Comparison of ENCODE assay signal across 34 cellular contexts in genomic region chr6:97025088-97025487, GRCh38.
"Had no signal": no experiment of that assay in that cellular context is flagged by ENCODE, and none has a peak within 500 bp of the region (broad histone marks: within the 10 kb centered on the region; RNA-seq: fewer than 3 reads in every experiment).

No MANE protein-coding gene starts in this region.

- DNase-seq: activated B cell treated with CpG ODN at 0.5 μM for 24 hours; activated CD4-positive, alpha-beta memory T cell treated with anti-CD3 and anti-CD28 coated beads for 36 hours; activated CD4-positive, alpha-beta T cell treated with anti-CD3 and anti-CD28 coated beads for 36 hours; activated CD4-positive, alpha-beta T cell treated with anti-CD3 and anti-CD28 coated beads, Interleukin-2, amount 10 ng/mL, durations not matched to agents 24 days and 14 days; activated CD4-positive, CD25-positive, alpha-beta regulatory T cell treated with anti-CD3 and anti-CD28 coated beads, Interleukin-2, amount 50 U/mL, for 72 hours; activated CD8-positive, alpha-beta memory T cell treated with anti-CD3 and anti-CD28 coated beads, Interleukin-2, amount 50 U/mL, for 48 hours; activated effector memory CD4-positive, alpha-beta T cell treated with anti-CD3 and anti-CD28 coated beads, Interleukin-2, amount 50 U/mL, for 16 hours; activated naive CD4-positive, alpha-beta T cell treated with anti-CD3 and anti-CD28 coated beads for 36 hours; activated naive CD8-positive, alpha-beta T cell treated with anti-CD3 and anti-CD28 coated beads for 36 hours; activated naive CD8-positive, alpha-beta T cell treated with anti-CD3 and anti-CD28 coated beads, Interleukin-2, amount 50 U/mL, for 24 hours; activated T-cell treated with anti-CD3 and anti-CD28 coated beads for 4 hours; activated T-cell treated with anti-CD3 and anti-CD28 coated beads, Interleukin-2, amount 50 U/mL, for 24 hours; adrenal gland; cortex of kidney; dermis blood vessel endothelial cell; effector CD8-positive, alpha-beta T cell; esophagus squamous epithelium; foreskin melanocyte; heart right ventricle; T-helper 1 cell; T-helper 17 cell; T1000; WERI-Rb-1 had no signal

- H3K4me3 ChIP-seq: adrenal gland, ascending aorta, breast epithelium, cardiac muscle cell, esophagus squamous epithelium, gastroesophageal sphincter, heart right ventricle had no signal

- H3K27ac Mint-ChIP-seq: activated B cell treated with CpG ODN at 0.5 μM for 24 hours; activated CD4-positive, alpha-beta memory T cell treated with anti-CD3 and anti-CD28 coated beads for 36 hours; activated CD4-positive, alpha-beta T cell treated with anti-CD3 and anti-CD28 coated beads for 36 hours; activated CD4-positive, alpha-beta T cell treated with anti-CD3 and anti-CD28 coated beads, Interleukin-2, amount 10 ng/mL, durations not matched to agents 24 days and 14 days; activated naive CD4-positive, alpha-beta T cell treated with anti-CD3 and anti-CD28 coated beads for 36 hours; activated naive CD4-positive, alpha-beta T cell treated with anti-CD3 and anti-CD28 coated beads, Interleukin-2, amount 50 U/mL, for 24 hours; activated naive CD8-positive, alpha-beta T cell treated with anti-CD3 and anti-CD28 coated beads for 36 hours; activated naive CD8-positive, alpha-beta T cell treated with anti-CD3 and anti-CD28 coated beads, Interleukin-2, amount 50 U/mL, for 24 hours; activated T-cell treated with anti-CD3 and anti-CD28 coated beads, Interleukin-2, amount 50 U/mL, for 24 hours; activated T-helper 1 cell treated with anti-CD3 and anti-CD28 coated beads, Interleukin-12 subunit alpha, Interleukin-12 subunit beta, Interleukin-2, Interleukin-4 antibody, amounts not matched to agents 30 ng/mL and 10 ng/mL and 1 ng/mL, durations not matched to agents 14 hours and 24 hours and 36 hours; activated T-helper 2 cell treated with anti-CD3 and anti-CD28 coated beads, Interferon-gamma antibody, Interleukin-2, Interleukin-4, amounts not matched to agents 10 μg/mL and 5 μg/mL and 100 μg/mL, durations not matched to agents 14 hours and 24 hours and 36 hours; brain; T-helper 17 cell; T-helper 2 cell treated with Interferon-gamma antibody and Interleukin-4, amounts not matched to agents 5 μg/mL and 100 μg/mL, for 36 hours had no signal

- H3K36me3 Mint-ChIP-seq: activated CD4-positive, alpha-beta memory T cell treated with anti-CD3 and anti-CD28 coated beads for 36 hours; activated naive CD4-positive, alpha-beta T cell treated with anti-CD3 and anti-CD28 coated beads, Interleukin-2, amount 50 U/mL, for 24 hours; brain had no signal

- H3K27me3 ChIP-seq: adrenal gland, ascending aorta, breast epithelium, cardiac muscle cell, esophagus squamous epithelium, gastroesophageal sphincter, heart right ventricle had no signal

- H3K27ac ChIP-seq: adrenal gland, ascending aorta, breast epithelium, cardiac muscle cell, epithelial cell of prostate, esophagus squamous epithelium, gastroesophageal sphincter, heart right ventricle, WERI-Rb-1 had no signal

- ATAC-seq: activated CD4-positive, alpha-beta T cell treated with anti-CD3 and anti-CD28 coated beads for 36 hours; activated naive CD8-positive, alpha-beta T cell treated with anti-CD3 and anti-CD28 coated beads, Interleukin-2, amount 50 U/mL, for 24 hours; gastroesophageal sphincter; heart right ventricle; T-helper 17 cell had no signal

- H3K4me3 Mint-ChIP-seq: activated B cell treated with CpG ODN at 0.5 μM for 24 hours; activated CD4-positive, alpha-beta memory T cell treated with anti-CD3 and anti-CD28 coated beads for 36 hours; activated CD4-positive, alpha-beta T cell treated with anti-CD3 and anti-CD28 coated beads for 36 hours; activated CD4-positive, alpha-beta T cell treated with anti-CD3 and anti-CD28 coated beads, Interleukin-2, amount 10 ng/mL, durations not matched to agents 24 days and 14 days; activated naive CD4-positive, alpha-beta T cell treated with anti-CD3 and anti-CD28 coated beads for 36 hours; activated naive CD4-positive, alpha-beta T cell treated with anti-CD3 and anti-CD28 coated beads, Interleukin-2, amount 50 U/mL, for 24 hours; activated naive CD8-positive, alpha-beta T cell treated with anti-CD3 and anti-CD28 coated beads for 36 hours; activated naive CD8-positive, alpha-beta T cell treated with anti-CD3 and anti-CD28 coated beads, Interleukin-2, amount 50 U/mL, for 24 hours; activated T-cell treated with anti-CD3 and anti-CD28 coated beads, Interleukin-2, amount 50 U/mL, for 24 hours; activated T-helper 1 cell treated with anti-CD3 and anti-CD28 coated beads, Interleukin-12 subunit alpha, Interleukin-12 subunit beta, Interleukin-2, Interleukin-4 antibody, amounts not matched to agents 30 ng/mL and 10 ng/mL and 1 ng/mL, durations not matched to agents 14 hours and 24 hours and 36 hours; brain; central memory CD8-positive, alpha-beta T cell; T-helper 17 cell; T-helper 2 cell treated with Interferon-gamma antibody and Interleukin-4, amounts not matched to agents 5 μg/mL and 100 μg/mL, for 36 hours had no signal

- H3K9me3 Mint-ChIP-seq: activated B cell treated with CpG ODN at 0.5 μM for 24 hours; activated CD4-positive, alpha-beta memory T cell treated with anti-CD3 and anti-CD28 coated beads for 36 hours; activated CD4-positive, alpha-beta T cell treated with anti-CD3 and anti-CD28 coated beads, Interleukin-2, amount 10 ng/mL, durations not matched to agents 24 days and 14 days; activated naive CD4-positive, alpha-beta T cell treated with anti-CD3 and anti-CD28 coated beads for 36 hours; activated naive CD4-positive, alpha-beta T cell treated with anti-CD3 and anti-CD28 coated beads, Interleukin-2, amount 50 U/mL, for 24 hours; activated naive CD8-positive, alpha-beta T cell treated with anti-CD3 and anti-CD28 coated beads for 36 hours; activated naive CD8-positive, alpha-beta T cell treated with anti-CD3 and anti-CD28 coated beads, Interleukin-2, amount 50 U/mL, for 24 hours; activated T-cell treated with anti-CD3 and anti-CD28 coated beads, Interleukin-2, amount 50 U/mL, for 24 hours; activated T-helper 1 cell treated with anti-CD3 and anti-CD28 coated beads, Interleukin-12 subunit alpha, Interleukin-12 subunit beta, Interleukin-2, Interleukin-4 antibody, amounts not matched to agents 30 ng/mL and 10 ng/mL and 1 ng/mL, durations not matched to agents 14 hours and 24 hours and 36 hours; activated T-helper 2 cell treated with anti-CD3 and anti-CD28 coated beads, Interferon-gamma antibody, Interleukin-2, Interleukin-4, amounts not matched to agents 10 μg/mL and 5 μg/mL and 100 μg/mL, durations not matched to agents 14 hours and 24 hours and 36 hours; brain; central memory CD8-positive, alpha-beta T cell; T-helper 2 cell treated with Interferon-gamma antibody and Interleukin-4, amounts not matched to agents 5 μg/mL and 100 μg/mL, for 36 hours had no signal

- H3K4me1 Mint-ChIP-seq: activated B cell treated with CpG ODN at 0.5 μM for 24 hours; activated CD4-positive, alpha-beta T cell treated with anti-CD3 and anti-CD28 coated beads for 36 hours; activated CD4-positive, alpha-beta T cell treated with anti-CD3 and anti-CD28 coated beads, Interleukin-2, amount 10 ng/mL, durations not matched to agents 24 days and 14 days; activated naive CD4-positive, alpha-beta T cell treated with anti-CD3 and anti-CD28 coated beads, Interleukin-2, amount 50 U/mL, for 24 hours; activated naive CD8-positive, alpha-beta T cell treated with anti-CD3 and anti-CD28 coated beads for 36 hours; activated naive CD8-positive, alpha-beta T cell treated with anti-CD3 and anti-CD28 coated beads, Interleukin-2, amount 50 U/mL, for 24 hours; central memory CD8-positive, alpha-beta T cell; T-helper 17 cell had no signal

- H3K27me3 Mint-ChIP-seq: activated B cell treated with CpG ODN at 0.5 μM for 24 hours; activated CD4-positive, alpha-beta memory T cell treated with anti-CD3 and anti-CD28 coated beads for 36 hours; activated CD4-positive, alpha-beta T cell treated with anti-CD3 and anti-CD28 coated beads for 36 hours; activated naive CD4-positive, alpha-beta T cell treated with anti-CD3 and anti-CD28 coated beads, Interleukin-2, amount 50 U/mL, for 24 hours; activated naive CD8-positive, alpha-beta T cell treated with anti-CD3 and anti-CD28 coated beads for 36 hours; activated naive CD8-positive, alpha-beta T cell treated with anti-CD3 and anti-CD28 coated beads, Interleukin-2, amount 50 U/mL, for 24 hours; activated T-cell treated with anti-CD3 and anti-CD28 coated beads, Interleukin-2, amount 50 U/mL, for 24 hours; brain; central memory CD8-positive, alpha-beta T cell; T-helper 17 cell had no signal
